In the genomic region with DNA sequence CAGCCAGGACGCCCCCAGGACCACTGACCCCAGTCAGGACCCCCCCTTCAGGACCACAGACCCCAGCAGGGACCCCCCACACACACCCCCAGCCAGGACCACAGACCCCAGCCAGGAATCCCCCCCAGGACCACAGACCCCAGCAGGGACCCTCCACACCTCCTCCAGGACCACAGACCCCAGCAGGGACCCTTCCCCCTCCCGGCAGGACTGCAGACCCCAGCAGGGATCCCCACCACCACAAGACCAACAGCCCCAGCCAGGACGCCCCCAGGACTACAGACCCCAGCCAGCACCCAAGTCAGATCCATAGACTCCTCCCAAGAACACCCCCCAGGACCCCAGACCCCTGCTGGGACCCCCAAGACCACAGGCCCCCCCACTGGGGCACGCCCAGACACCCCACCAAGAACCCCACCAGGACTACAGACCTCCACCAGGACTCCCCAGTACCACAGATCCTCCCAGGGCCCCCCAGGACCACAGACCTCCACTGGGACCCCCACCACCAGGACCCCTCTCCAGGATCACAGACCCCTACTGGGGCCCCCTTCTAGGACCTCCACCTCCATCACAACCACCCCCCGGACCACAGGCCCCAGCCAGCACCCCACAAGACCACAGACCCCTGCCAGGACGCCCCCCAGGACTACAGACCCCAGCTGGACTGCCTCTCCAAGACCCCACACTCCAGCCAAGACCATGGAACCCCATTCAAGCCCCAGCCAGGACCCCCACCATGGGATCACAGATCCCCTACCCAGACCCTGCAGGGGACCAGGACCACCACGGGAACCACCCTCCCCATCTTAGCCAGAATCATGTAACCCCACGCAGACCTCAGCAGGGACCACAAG, we compare ENCODE assay signal across 9 cellular contexts. TPM values are rescaled to one million over a fixed set of nuclear protein-coding genes. Genes with fewer than 3 reads are reported as not detected.
DNase-seq lines count a peak whose midpoint lies in the region; ATAC-seq and TF ChIP-seq lines count a peak whose summit lies in the region.
"Had no signal": no experiment of that assay in that cellular context is flagged by ENCODE, and none has a peak within 500 bp of the region (broad histone marks: within the 10 kb centered on the region; RNA-seq: fewer than 3 reads in every experiment).

No MANE protein-coding gene starts in this region.

- WGBS in endodermal cell (ENCODE audit: insufficient coverage in 1 of 2, insufficient read length in 1 of 2), 2 experiments: 92% methylated on average over 7 of the region's 8 CpGs; no CpG with 5 or more reads in 1 of the 2 experiments

- peaks cover 29% of the 10 kb centered on the region for H3K4me1 Mint-ChIP-seq in CD8-positive, alpha-beta T cell (ENCODE audit: low read depth)
- peaks cover 28% of the 10 kb centered on the region for H3K4me1 Mint-ChIP-seq in endodermal cell

- CTCF ChIA-PET in CD8-positive, alpha-beta T cell (lab: Charles Lee): no interaction called here

- peaks cover 12% of the 10 kb centered on the region for H3K4me1 ChIP-seq in CD8-positive, alpha-beta T cell (ENCODE audit: insufficient read depth, low read length)
- no peaks in the 10 kb centered on the region for H3K4me1 ChIP-seq in NT2/D1 (ENCODE audit: insufficient read depth, insufficient read length)
- H3K4me1 ChIP-seq in endodermal cell (ENCODE audit: control insufficient read depth, insufficient read depth, low read length): peaks cover 6% of the 10 kb centered on the region
- H3K4me1 ChIP-seq in neutrophil (ENCODE audit: control insufficient read depth in 1 of 2, insufficient read depth in 1 of 2, low read depth in 1 of 2, low read length in 1 of 2): peaks cover 30 to 31% of the 10 kb centered on the region in 2 experiments

- no peaks in the 10 kb centered on the region for H3K9me3 ChIP-seq in CD8-positive, alpha-beta T cell (ENCODE audit: low read length)
- H3K9me3 ChIP-seq in NT2/D1 (ENCODE audit: insufficient read depth, low read length): no peaks in the 10 kb centered on the region
- H3K9me3 ChIP-seq in endodermal cell (ENCODE audit: control insufficient read depth, low read length): no peaks in the 10 kb centered on the region
- H3K9me3 ChIP-seq in neutrophil: no peaks in the 10 kb centered on the region

- H3K27ac ChIP-seq in CD8-positive, alpha-beta T cell (ENCODE audit: low read depth, low read length): no peak overlapping the region
- H3K27ac ChIP-seq in endodermal cell (ENCODE audit: low read depth, low read length) (peak overlapping the region; percentile 86), neutrophil (peak overlapping the region; percentile 92), caudate nucleus (ENCODE audit: low read depth, low read length) (no peak overlapping the region)

- peak overlapping the region; percentile 39 for H3K4me3 ChIP-seq in CD8-positive, alpha-beta T cell (ENCODE audit: low read depth, low read length)
- no peak overlapping the region for H3K4me3 ChIP-seq in NT2/D1 (ENCODE audit: insufficient read length, low read depth)
- H3K4me3 ChIP-seq in endodermal cell (ENCODE audit: low read length): no peak overlapping the region
- H3K4me3 ChIP-seq in neutrophil (ENCODE audit: low read depth in 1 of 2, low read length in 1 of 2): peak overlapping the region; percentile 80 to 89

- H3K27me3 Mint-ChIP-seq in CD8-positive, alpha-beta T cell (ENCODE audit: low read depth): no peaks in the 10 kb centered on the region
- no peaks in the 10 kb centered on the region for H3K27me3 Mint-ChIP-seq in endodermal cell (ENCODE audit: insufficient read depth)

- ATAC-seq in CD8-positive, alpha-beta T cell: no peak
- ATAC-seq in GM18909 (IDR thresholded peaks at IDR 0.05; ENCODE audit: poor library complexity, unreplicated experiment): no peak
- no peak for ATAC-seq in HG02870 (IDR thresholded peaks at IDR 0.05; ENCODE audit: unreplicated experiment)

- peak overlapping the region; percentile 64 for H3K27ac Mint-ChIP-seq in CD8-positive, alpha-beta T cell
- peak overlapping the region; percentile 39 for H3K27ac Mint-ChIP-seq in endodermal cell

- H3K27me3 ChIP-seq in CD8-positive, alpha-beta T cell (ENCODE audit: insufficient read depth, low read length): no peaks in the 10 kb centered on the region
- no peaks in the 10 kb centered on the region for H3K27me3 ChIP-seq in NT2/D1 (ENCODE audit: insufficient read depth, insufficient read length)
- H3K27me3 ChIP-seq in endodermal cell (ENCODE audit: control insufficient read depth, insufficient read depth, low read length, poor library complexity, severe bottlenecking): no peaks in the 10 kb centered on the region
- no peaks in the 10 kb centered on the region for H3K27me3 ChIP-seq in neutrophil

- H3K9me3 Mint-ChIP-seq in CD8-positive, alpha-beta T cell: no peaks in the 10 kb centered on the region
- no peaks in the 10 kb centered on the region for H3K9me3 Mint-ChIP-seq in endodermal cell

- intact Hi-C loops in CD8-positive, alpha-beta T cell (cut with DNase I, micrococcal nuclease): loop anchor here (2.0 to 10.0 kb wide), 6 partner anchors 107 to 1109 kb away; a partner anchor contains a TSS

- no peaks in the 10 kb centered on the region for H3K36me3 ChIP-seq in CD8-positive, alpha-beta T cell (ENCODE audit: insufficient read depth, low read length)
- peaks cover 20% of the 10 kb centered on the region for H3K36me3 ChIP-seq in NT2/D1 (ENCODE audit: insufficient read depth, insufficient read length, low read length)
- peaks cover 12% of the 10 kb centered on the region for H3K36me3 ChIP-seq in endodermal cell (ENCODE audit: control insufficient read depth, insufficient read depth, low read length)
- no peaks in the 10 kb centered on the region for H3K36me3 ChIP-seq in neutrophil

- DNase-seq in CD8-positive, alpha-beta T cell: no peak
- DNase-seq in NT2/D1 (ENCODE audit: low read depth, low spot score): no peak
- DNase-seq in endodermal cell: no peak
- no peak for DNase-seq in caudate nucleus (lab: John Stamatoyannopoulos, UW)
- no peak for DNase-seq in central memory CD4-positive, alpha-beta T cell
- DNase-seq: retina had no signal

- TF ChIP-seq CTCF in CD8-positive, alpha-beta T cell (IDR thresholded peaks at IDR 0.05): no peak
- TF ChIP-seq CTCF in endodermal cell (conservative IDR thresholded peaks at IDR 0.05): no peak
- no peak for TF ChIP-seq CTCF in neutrophil (IDR thresholded peaks at IDR 0.05)

- peaks cover 10% of the 10 kb centered on the region for H3K36me3 Mint-ChIP-seq in CD8-positive, alpha-beta T cell
- H3K36me3 Mint-ChIP-seq in endodermal cell (ENCODE audit: low read depth): peaks cover 14% of the 10 kb centered on the region

- POLR2A ChIA-PET in CD8-positive, alpha-beta T cell (lab: Charles Lee): no interaction called here

- peak overlapping the region; percentile 69 for H3K9ac ChIP-seq in NT2/D1 (ENCODE audit: insufficient read length, low read depth)
- no peak overlapping the region for H3K9ac ChIP-seq in endodermal cell (ENCODE audit: extremely low read depth, low read length, poor library complexity, severe bottlenecking)

- peak overlapping the region; percentile 71 for H3K4me3 Mint-ChIP-seq in CD8-positive, alpha-beta T cell
- H3K4me3 Mint-ChIP-seq in endodermal cell: peak overlapping the region; percentile 72

RNA-seq across cellular contexts. Expression of a gene that starts 0.7 kb away (rescaled TPM):
- 10 to 100 TPM in 1 of 2 experiments, 1 to 10 TPM in 1; 9.9 to 10.8 TPM for total RNA-seq in CD8-positive, alpha-beta T cell
- 10 to 100 TPM; 36.5 to 45.4 TPM for total RNA-seq in endodermal cell
- 43.9 TPM for polyA plus RNA-seq in endodermal cell (2013, experiment 1 of 2)
- polyA plus RNA-seq in endodermal cell (2013, experiment 2 of 2): 47.7 TPM

RNA-seq across cellular contexts. Expression of a gene that starts 0.7 kb away (rescaled TPM):
- 10 to 100 TPM; 13.4 to 14.8 TPM for total RNA-seq in CD8-positive, alpha-beta T cell
- 10 to 100 TPM; 55.8 to 71.9 TPM for total RNA-seq in endodermal cell
- 39.2 TPM for polyA plus RNA-seq in endodermal cell (2013, experiment 1 of 2)
- 41.0 TPM for polyA plus RNA-seq in endodermal cell (2013, experiment 2 of 2)

Comparison
In these comparisons a context has a peak if more than half of its experiments do, and no peak if none do; other contexts are left out.
1. H3K27ac ChIP-seq: peak in endodermal cell (single experiment) and neutrophil (single experiment); none in CD8-positive, alpha-beta T cell (single experiment) and caudate nucleus (single experiment).
2. H3K4me3 ChIP-seq: peak in CD8-positive, alpha-beta T cell (single experiment) and neutrophil (2 of 2); none in NT2/D1 (single experiment) and endodermal cell (single experiment).